ENCODE assay signal across 26 cellular contexts in genomic region chr12:110704231-110704630, GRCh38.
"Had no signal": no experiment of that assay in that cellular context is flagged by ENCODE, and none has a peak within 500 bp of the region (broad histone marks: within the 10 kb centered on the region; RNA-seq: fewer than 3 reads in every experiment).

No MANE protein-coding gene starts in this region.

- H3K27ac Mint-ChIP-seq: stimulated activated effector memory CD8-positive, alpha-beta T cell treated with anti-CD3 and anti-CD28 coated beads, Interleukin-12 subunit alpha, Interleukin-12 subunit beta, amount 100 ng/mL, for 72 hours; stimulated activated memory B cell treated with anti-CD40 and anti-IgM and Interleukin-4, amounts not matched to agents 10 μg/mL and 1 μg/mL and 100 μg/mL, for 72 hours; stimulated activated naive B cell treated with anti-CD40 and anti-IgM and Interleukin-4, amounts not matched to agents 10 μg/mL and 1 μg/mL and 100 μg/mL, for 72 hours; stimulated activated naive CD8-positive, alpha-beta T cell treated with anti-CD3 and anti-CD28 coated beads, Interleukin-15, Interleukin-2, amounts not matched to agents 100 ng/mL and 50 ng/mL, for 24 hours; type B pancreatic cell had no signal

- H3K4me1 ChIP-seq: suprapubic skin, transverse colon, upper lobe of right lung, vagina had no signal

- H3K4me1 Mint-ChIP-seq: stimulated activated effector memory CD8-positive, alpha-beta T cell treated with anti-CD3 and anti-CD28 coated beads, Interleukin-12 subunit alpha, Interleukin-12 subunit beta, amount 100 ng/mL, for 72 hours; stimulated activated naive CD8-positive, alpha-beta T cell treated with anti-CD3 and anti-CD28 coated beads, Interleukin-15, amount 100 ng/mL, for 72 hours had no signal

- H3K27ac ChIP-seq: stomach, suprapubic skin, testis, thoracic aorta, thyroid gland, tibial artery, tibial nerve, transverse colon, upper lobe of left lung, upper lobe of right lung, uterus, vagina had no signal

- ATAC-seq: stimulated activated effector memory CD8-positive, alpha-beta T cell treated with anti-CD3 and anti-CD28 coated beads, Interleukin-12 subunit alpha, Interleukin-12 subunit beta, amount 100 ng/mL, for 72 hours; stimulated activated memory B cell treated with anti-CD40 and anti-IgM and Interleukin-4, amounts not matched to agents 10 μg/mL and 1 μg/mL and 100 μg/mL, for 72 hours; stimulated activated naive CD8-positive, alpha-beta T cell treated with anti-CD3 and anti-CD28 coated beads, Interleukin-15, Interleukin-2, amounts not matched to agents 100 U/mL and 50 U/mL, for 24 hours had no signal

- H3K4me3 Mint-ChIP-seq: stimulated activated effector memory CD8-positive, alpha-beta T cell treated with anti-CD3 and anti-CD28 coated beads, Interleukin-12 subunit alpha, Interleukin-12 subunit beta, amount 100 ng/mL, for 72 hours; stimulated activated memory B cell treated with anti-CD40 and anti-IgM and Interleukin-4, amounts not matched to agents 10 μg/mL and 1 μg/mL and 100 μg/mL, for 72 hours; stimulated activated naive B cell treated with anti-CD40 and anti-IgM and Interleukin-4, amounts not matched to agents 10 μg/mL and 1 μg/mL and 100 μg/mL, for 72 hours; stimulated activated naive CD8-positive, alpha-beta T cell treated with anti-CD3 and anti-CD28 coated beads, Interleukin-15, amount 100 ng/mL, for 72 hours; stimulated activated naive CD8-positive, alpha-beta T cell treated with anti-CD3 and anti-CD28 coated beads, Interleukin-15, Interleukin-2, amounts not matched to agents 100 ng/mL and 50 ng/mL, for 24 hours; type B pancreatic cell had no signal

- H3K9me3 ChIP-seq: stomach, suprapubic skin, testis, thoracic aorta, thyroid gland, tibial artery, tibial nerve, transverse colon, upper lobe of left lung, upper lobe of right lung, uterus, vagina had no signal

- H3K4me3 ChIP-seq: stomach, suprapubic skin, testis, thoracic aorta, thyroid gland, tibial artery, tibial nerve, transverse colon, upper lobe of left lung, upper lobe of right lung, uterus, vagina had no signal

- H3K36me3 ChIP-seq: stomach, suprapubic skin, thoracic aorta, thyroid gland, tibial artery, transverse colon, upper lobe of left lung, upper lobe of right lung, uterus, vagina had no signal

- H3K27me3 ChIP-seq: stomach, suprapubic skin, testis, thyroid gland, tibial artery, tibial nerve, transverse colon, upper lobe of left lung, upper lobe of right lung, uterus, vagina had no signal

- DNase-seq: stimulated activated CD4-positive, alpha-beta T cell treated with anti-CD3 and anti-CD28 coated beads, Interleukin-2, amount 100 ng/mL, for 48 hours; stimulated activated CD4-positive, alpha-beta T cell treated with anti-CD3 and anti-CD28 coated beads, Interleukin-4, amount 100 ng/mL, for 1 hour; stimulated activated CD4-positive, alpha-beta T cell treated with anti-CD3 and anti-CD28 coated beads, Interleukin-4, amount 100 ng/mL, for 24 hours; stimulated activated CD4-positive, alpha-beta T cell treated with anti-CD3 and anti-CD28 coated beads, Interleukin-4, amount 100 ng/mL, for 4 hours; stimulated activated CD8-positive, alpha-beta memory T cell treated with anti-CD3 and anti-CD28 coated beads, Interleukin-4, amount 100 ng/mL, for 48 hours; stimulated activated naive B cell treated with anti-CD40 and anti-IgM and Interleukin-4, amounts not matched to agents 10 μg/mL and 1 μg/mL and 100 μg/mL, for 72 hours; stimulated activated naive CD4-positive, alpha-beta T cell treated with Interleukin-2 at 50 U/mL for 16 hours; stimulated activated naive CD8-positive, alpha-beta T cell treated with anti-CD3 and anti-CD28 coated beads, Interleukin-15, amount 100 ng/mL, for 72 hours; stimulated activated naive CD8-positive, alpha-beta T cell treated with anti-CD3 and anti-CD28 coated beads, Interleukin-15, Interleukin-2, amounts not matched to agents 100 U/mL and 50 U/mL, for 24 hours; substantia nigra; testis; thyroid gland; tibial artery; upper lobe of left lung; upper lobe of right lung; uterus had no signal

- H3K27me3 Mint-ChIP-seq: stimulated activated memory B cell treated with anti-CD40 and anti-IgM and Interleukin-4, amounts not matched to agents 10 μg/mL and 1 μg/mL and 100 μg/mL, for 72 hours; stimulated activated naive B cell treated with anti-CD40 and anti-IgM and Interleukin-4, amounts not matched to agents 10 μg/mL and 1 μg/mL and 100 μg/mL, for 72 hours; stimulated activated naive CD8-positive, alpha-beta T cell treated with anti-CD3 and anti-CD28 coated beads, Interleukin-15, amount 100 ng/mL, for 72 hours; stimulated activated naive CD8-positive, alpha-beta T cell treated with anti-CD3 and anti-CD28 coated beads, Interleukin-15, Interleukin-2, amounts not matched to agents 100 ng/mL and 50 ng/mL, for 24 hours; type B pancreatic cell had no signal

- H3K9me3 Mint-ChIP-seq: stimulated activated effector memory CD8-positive, alpha-beta T cell treated with anti-CD3 and anti-CD28 coated beads, Interleukin-12 subunit alpha, Interleukin-12 subunit beta, amount 100 ng/mL, for 72 hours; stimulated activated memory B cell treated with anti-CD40 and anti-IgM and Interleukin-4, amounts not matched to agents 10 μg/mL and 1 μg/mL and 100 μg/mL, for 72 hours; stimulated activated naive B cell treated with anti-CD40 and anti-IgM and Interleukin-4, amounts not matched to agents 10 μg/mL and 1 μg/mL and 100 μg/mL, for 72 hours; stimulated activated naive CD8-positive, alpha-beta T cell treated with anti-CD3 and anti-CD28 coated beads, Interleukin-15, amount 100 ng/mL, for 72 hours; stimulated activated naive CD8-positive, alpha-beta T cell treated with anti-CD3 and anti-CD28 coated beads, Interleukin-15, Interleukin-2, amounts not matched to agents 100 ng/mL and 50 ng/mL, for 24 hours; type B pancreatic cell had no signal
